In the genomic region with DNA sequence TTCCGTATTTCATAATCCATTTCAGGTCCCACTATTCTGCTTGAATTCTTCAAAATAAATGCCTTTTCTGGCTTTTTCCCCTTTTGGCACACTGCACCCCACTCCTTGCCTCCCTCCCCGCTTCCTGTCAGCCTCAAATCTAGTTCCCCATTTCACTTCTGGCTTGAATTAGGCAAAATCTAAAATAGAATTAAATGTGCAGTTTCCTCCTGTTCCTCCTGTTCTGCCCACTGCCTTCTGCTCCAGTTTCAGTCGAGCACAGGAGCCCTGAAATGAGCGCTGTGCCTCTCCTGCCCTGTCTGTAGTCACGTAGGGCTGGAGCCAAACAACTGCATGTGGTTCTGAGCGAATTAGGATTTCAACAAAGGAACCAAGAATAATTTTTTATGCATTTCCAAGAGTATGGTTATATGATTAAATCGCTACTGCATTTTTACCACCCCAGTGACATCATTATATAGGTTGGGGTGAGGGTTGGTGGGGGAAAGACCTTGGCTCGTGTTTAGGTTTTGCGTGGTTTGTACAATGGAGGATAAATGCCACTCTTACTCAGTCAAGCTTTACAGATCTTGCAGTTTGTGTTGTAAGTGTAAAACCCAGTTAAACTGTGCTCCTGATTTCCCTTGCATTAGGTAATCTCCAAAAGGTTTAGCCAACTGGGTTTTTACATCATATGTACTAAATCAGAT, we compare ENCODE assay signal across 9 cellular contexts.
DNase-seq lines count a peak whose midpoint lies in the region; ATAC-seq and TF ChIP-seq lines count a peak whose summit lies in the region.
"Had no signal": no experiment of that assay in that cellular context is flagged by ENCODE, and none has a peak within 500 bp of the region (broad histone marks: within the 10 kb centered on the region; RNA-seq: fewer than 3 reads in every experiment).

No MANE protein-coding gene starts in this region.

- peak overlapping the region; percentile 71 for H3K4me3 Mint-ChIP-seq in activated CD4-positive, alpha-beta T cell treated with anti-CD3 and anti-CD28 coated beads, Interleukin-2, amount 10 ng/mL, durations not matched to agents 24 days and 14 days
- H3K4me3 Mint-ChIP-seq in activated T-helper 17 cell treated with anti-CD3 and anti-CD28 coated beads, Interleukin-2, amount 50 U/mL, for 72 hours: peak overlapping the region; percentile 79

- H3K27ac Mint-ChIP-seq in activated CD4-positive, alpha-beta T cell treated with anti-CD3 and anti-CD28 coated beads, Interleukin-2, amount 10 ng/mL, durations not matched to agents 24 days and 14 days: peak overlapping the region; percentile 85
- peak overlapping the region; percentile 84 for H3K27ac Mint-ChIP-seq in activated T-helper 17 cell treated with anti-CD3 and anti-CD28 coated beads, Interleukin-2, amount 50 U/mL, for 72 hours

- H3K27me3 ChIP-seq in right lobe of liver (no peaks in the 10 kb centered on the region), thoracic aorta (replicated peaks; ENCODE audit: insufficient read depth) (no peaks in the 10 kb centered on the region)

- peaks cover 9% of the 10 kb centered on the region for H3K9me3 Mint-ChIP-seq in activated CD4-positive, alpha-beta T cell treated with anti-CD3 and anti-CD28 coated beads, Interleukin-2, amount 10 ng/mL, durations not matched to agents 24 days and 14 days
- H3K9me3 Mint-ChIP-seq in activated T-helper 17 cell treated with anti-CD3 and anti-CD28 coated beads, Interleukin-2, amount 50 U/mL, for 72 hours: no peaks in the 10 kb centered on the region

- H3K36me3 Mint-ChIP-seq in activated CD4-positive, alpha-beta T cell treated with anti-CD3 and anti-CD28 coated beads, Interleukin-2, amount 10 ng/mL, durations not matched to agents 24 days and 14 days (ENCODE audit: low read depth): peaks cover 61% of the 10 kb centered on the region
- peaks cover 78% of the 10 kb centered on the region for H3K36me3 Mint-ChIP-seq in activated T-helper 17 cell treated with anti-CD3 and anti-CD28 coated beads, Interleukin-2, amount 50 U/mL, for 72 hours (ENCODE audit: low read depth)

- H3K36me3 ChIP-seq in right lobe of liver (peaks cover 0 to 21% (median 7%) of the 10 kb centered on the region in 4 donors), thoracic aorta (peaks cover 19% of the 10 kb centered on the region)

- DNase-seq in activated CD4-positive, alpha-beta T cell treated with anti-CD3 and anti-CD28 coated beads, Interleukin-2, amount 10 ng/mL, durations not matched to agents 24 days and 14 days: peak; percentile 67
- no peak for DNase-seq in activated CD4-positive, alpha-beta T cell treated with anti-CD3 and anti-CD28 coated beads for 1 hour
- DNase-seq in right lobe of liver (peak in 2 of 3 donors; percentile 42 to 45), thoracic aorta (ENCODE audit: low spot score) (no peak), NCI-H146 treated with DMSO at 0.1 percent for 48 hours (lab: John Stamatoyannopoulos, UW; ENCODE audit: unreplicated experiment) (no peak), DMS 273 (lab: John Stamatoyannopoulos, UW; ENCODE audit: unreplicated experiment) (no peak), H4 (ENCODE audit: low spot score) (no peak)
- DNase-seq: NCI-H748 treated with DMSO at 0.1 percent for 48 hours had no signal

- WGBS in right lobe of liver (ENCODE audit: insufficient coverage, low coverage, low lambda C conversion rate, missing lambda C conversion rate): 53% methylated on average over 9 of the region's 9 CpGs

- peaks cover 42% of the 10 kb centered on the region for H3K4me1 Mint-ChIP-seq in activated CD4-positive, alpha-beta T cell treated with anti-CD3 and anti-CD28 coated beads, Interleukin-2, amount 10 ng/mL, durations not matched to agents 24 days and 14 days
- H3K4me1 Mint-ChIP-seq in activated T-helper 17 cell treated with anti-CD3 and anti-CD28 coated beads, Interleukin-2, amount 50 U/mL, for 72 hours: peaks cover 32% of the 10 kb centered on the region

- peak overlapping the region in 2 of 3 donors; percentile 43 to 58 for H3K27ac ChIP-seq in right lobe of liver
- peak overlapping the region; percentile 75 to 76 for H3K27ac ChIP-seq in thoracic aorta

- TF ChIP-seq CTCF in right lobe of liver (IDR thresholded peaks at IDR 0.05) (no peak), thoracic aorta (IDR thresholded peaks at IDR 0.05) (no peak)

- H3K4me1 ChIP-seq in right lobe of liver (peaks cover 0 to 33% (median 4%) of the 10 kb centered on the region in 4 donors), thoracic aorta (ENCODE audit: control insufficient read depth in 1 of 2, low read depth in 2 of 2) (peaks cover 28 to 47% of the 10 kb centered on the region in 2 donors)

- no peaks in the 10 kb centered on the region for H3K27me3 Mint-ChIP-seq in activated CD4-positive, alpha-beta T cell treated with anti-CD3 and anti-CD28 coated beads, Interleukin-2, amount 10 ng/mL, durations not matched to agents 24 days and 14 days
- no peaks in the 10 kb centered on the region for H3K27me3 Mint-ChIP-seq in activated T-helper 17 cell treated with anti-CD3 and anti-CD28 coated beads, Interleukin-2, amount 50 U/mL, for 72 hours

- ATAC-seq in activated T-helper 17 cell treated with anti-CD3 and anti-CD28 coated beads, Interleukin-2, amount 50 U/mL, for 72 hours (replicated peaks): peak; percentile 79
- ATAC-seq in right lobe of liver (peak; percentile 37 to 70 (median 62)), thoracic aorta (ENCODE audit: insufficient number of reproducible peaks, low FRiP score, low read depth) (no peak)

- TF ChIP-seq POLR2A in right lobe of liver (IDR thresholded peaks at IDR 0.05): no peak

- intact Hi-C loops in activated CD4-positive, alpha-beta T cell treated with anti-CD3 and anti-CD28 coated beads, Interleukin-2, amount 10 ng/mL, durations not matched to agents 24 days and 14 days (cut with micrococcal nuclease): loop anchor here (1.0 to 5.0 kb wide), 4 partner anchors 48 to 168 kb away; no protein-coding TSS in a partner anchor
- intact Hi-C loops in right lobe of liver (cut with DNase I): no loop called here

- no peak overlapping the region for H3K4me3 ChIP-seq in right lobe of liver
- peak overlapping the region; percentile 41 for H3K4me3 ChIP-seq in thoracic aorta

- no peaks in the 10 kb centered on the region for H3K9me3 ChIP-seq in right lobe of liver
- no peaks in the 10 kb centered on the region for H3K9me3 ChIP-seq in thoracic aorta

Comparison
In these comparisons a context has a peak if more than half of its experiments do, and no peak if none do; other contexts are left out.
1. DNase-seq: peak in activated CD4-positive, alpha-beta T cell treated with anti-CD3 and anti-CD28 coated beads, Interleukin-2, amount 10 ng/mL, durations not matched to agents 24 days and 14 days (single experiment) and right lobe of liver (2 of 3); none in activated CD4-positive, alpha-beta T cell treated with anti-CD3 and anti-CD28 coated beads for 1 hour (single experiment), thoracic aorta (single experiment), NCI-H146 treated with DMSO at 0.1 percent for 48 hours (single experiment), DMS 273 (single experiment) and H4 (single experiment).